ENCODE assay signal across 21 cellular contexts in the genomic region with DNA sequence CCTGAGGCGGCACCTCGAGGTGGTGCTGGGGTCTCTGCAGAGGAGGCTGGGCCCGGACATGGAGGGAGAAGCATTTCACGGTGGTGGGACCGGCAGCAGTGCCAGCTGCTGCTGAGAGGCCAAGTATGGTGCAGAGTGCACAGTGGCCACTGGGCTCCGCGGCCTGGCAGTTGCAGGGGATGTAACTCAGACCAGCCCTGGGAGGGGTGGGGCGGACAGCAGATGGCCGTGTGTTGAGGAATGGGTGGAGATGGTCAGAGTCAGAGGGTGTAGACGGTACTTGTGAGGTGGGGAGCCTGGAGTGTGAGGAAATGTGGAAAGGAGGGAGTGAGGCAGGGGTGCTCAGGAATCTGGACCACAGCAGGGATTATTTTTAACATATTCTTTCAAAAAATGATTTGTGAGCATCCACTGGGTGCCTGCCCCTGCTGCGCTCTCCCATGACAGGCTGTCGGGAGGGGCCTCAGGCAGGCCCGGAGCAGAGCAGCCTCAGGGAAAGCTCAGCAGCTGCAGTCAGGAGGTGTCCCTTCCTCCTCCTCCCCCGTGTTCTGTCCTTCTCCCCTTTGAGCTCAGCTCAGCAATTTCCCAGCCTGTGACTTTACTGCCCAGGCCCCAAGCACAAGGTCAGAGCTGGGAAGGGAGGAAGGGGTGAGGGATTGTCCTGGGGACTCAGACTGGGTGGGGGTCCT.
DNase-seq lines count a peak whose midpoint lies in the region; TF ChIP-seq lines count a peak whose summit lies in the region.
"Had no signal": no experiment of that assay in that cellular context is flagged by ENCODE, and none has a peak within 500 bp of the region (broad histone marks: within the 10 kb centered on the region; RNA-seq: fewer than 3 reads in every experiment).

No MANE protein-coding gene starts in this region.

- H2BK5ac ChIP-seq in neuronal stem cell (ENCODE audit: low read length) = no peak overlapping the region

- no peaks in the 10 kb centered on the region for H3K27me3 ChIP-seq in BLaER1 treated with 17β-estradiol and CSF1 and Interleukin-3, amounts not matched to agents 10 nM and 100 nM
- peaks cover 0 to 4% (median 0%) of the 10 kb centered on the region in 3 experiments for H3K27me3 ChIP-seq in neuronal stem cell (ENCODE audit: control insufficient read depth in 3 of 3, insufficient read depth in 3 of 3, low read depth in 1 of 3, low read length in 3 of 3)
- H3K27me3 ChIP-seq: heart right ventricle had no signal

- H3K18ac ChIP-seq in neuronal stem cell (ENCODE audit: low read length) = peak overlapping the region; percentile 67

- 0 out of 22 replicates have a peak overlapping the region, but pooled peaks of 2 of the 11 experiments have one; percentile 8 to 22 for H3K27ac ChIP-seq in BLaER1 treated with 17β-estradiol and CSF1 and Interleukin-3, amounts not matched to agents 10 nM and 100 nM
- H3K27ac ChIP-seq in neuronal stem cell (replicated peaks; ENCODE audit: low read length) = no peak overlapping the region
- H3K27ac ChIP-seq: heart right ventricle, HL-60 had no signal

- peak overlapping the region in 6 of 11 experiments; percentile 0 to 63 (median 26); a peak in 7 of 22 replicates for H3K9ac ChIP-seq in BLaER1 treated with 17β-estradiol and CSF1 and Interleukin-3, amounts not matched to agents 10 nM and 100 nM
- H3K9ac ChIP-seq in neuronal stem cell (ENCODE audit: low read depth, low read length, poor library complexity) = peak overlapping the region; percentile 30

- H3K79me1 ChIP-seq in neuronal stem cell (ENCODE audit: low read depth, low read length) = no peaks in the 10 kb centered on the region

- peak overlapping the region; percentile 85 for H2AK5ac ChIP-seq in neuronal stem cell (ENCODE audit: low read depth, low read length)

- H3K23ac ChIP-seq in neuronal stem cell (ENCODE audit: low read depth, low read length, poor library complexity) = peak overlapping the region; percentile 89

- peaks cover 27 to 86% (median 65%) of the 10 kb centered on the region in 11 experiments for H3K36me3 ChIP-seq in BLaER1 treated with 17β-estradiol and CSF1 and Interleukin-3, amounts not matched to agents 10 nM and 100 nM
- H3K36me3 ChIP-seq in neuronal stem cell (replicated peaks in 1 of 2; ENCODE audit: control insufficient read depth in 2 of 2, insufficient read depth in 2 of 2, low read length in 2 of 2) = no peaks in the 10 kb centered on the region
- H3K36me3 ChIP-seq: HAP-1, heart right ventricle had no signal

- no peak overlapping the region for H3K4me3 ChIP-seq in BLaER1 treated with 17β-estradiol and CSF1 and Interleukin-3, amounts not matched to agents 10 nM and 100 nM
- no peak overlapping the region for H3K4me3 ChIP-seq in NB4 (ENCODE audit: low read depth, low read length)
- no peak overlapping the region for H3K4me3 ChIP-seq in fibroblast of villous mesenchyme (ENCODE audit: low read depth, low read length)
- H3K4me3 ChIP-seq in neuronal stem cell (ENCODE audit: low read length in 2 of 2) = no peak overlapping the region
- H3K4me3 ChIP-seq: HAP-1, heart right ventricle, K562 had no signal

- H4K91ac ChIP-seq in neuronal stem cell (ENCODE audit: low read depth, low read length, poor library complexity) = no peak overlapping the region

- no peak overlapping the region for H2AFZ ChIP-seq in neuronal stem cell (ENCODE audit: low read length)

- H3K4ac ChIP-seq in neuronal stem cell (ENCODE audit: low read length) = no peak overlapping the region

- no peak overlapping the region for H2BK12ac ChIP-seq in neuronal stem cell (ENCODE audit: low read length)

- no CpG with 5 or more reads among the region's 14 CpGs for WGBS in neuronal stem cell (ENCODE audit: extremely low coverage in 2 of 2, insufficient read length in 2 of 2, insufficient replicate concordance in 1 of 2), 2 donors

- TF ChIP-seq POLR2A in NB4 (IDR thresholded peaks at IDR 0.05; ENCODE audit: extremely low read depth, insufficient read length) = no peak

- H2BK15ac ChIP-seq in neuronal stem cell (ENCODE audit: low read length) = peak overlapping the region; percentile 38

- TF ChIP-seq CTCF in NB4 (IDR thresholded peaks at IDR 0.05; ENCODE audit: low read depth, low read length) (no peak), fibroblast of villous mesenchyme (IDR thresholded peaks at IDR 0.05; ENCODE audit: insufficient read depth, low read depth, low read length) (no peak), GM13976 (IDR thresholded peaks at IDR 0.05; ENCODE audit: borderline replicate concordance, control extremely low read depth, extremely low read depth, insufficient read depth, missing control alignments) (no peak)

- peaks cover 21 to 62% (median 46%) of the 10 kb centered on the region in 10 experiments for H3K4me1 ChIP-seq in BLaER1 treated with 17β-estradiol and CSF1 and Interleukin-3, amounts not matched to agents 10 nM and 100 nM
- H3K4me1 ChIP-seq in neuronal stem cell (ENCODE audit: control insufficient read depth in 2 of 2, insufficient read depth in 1 of 2, low read depth in 1 of 2, low read length in 2 of 2) = peaks cover 0 to 7% of the 10 kb centered on the region in 2 donors
- H3K4me1 ChIP-seq: HAP-1 had no signal

- H4K20me1 ChIP-seq in BLaER1 treated with 17β-estradiol and CSF1 and Interleukin-3, amounts not matched to agents 10 nM and 100 nM = peaks cover 7 to 96% (median 72%) of the 10 kb centered on the region in 11 experiments; a peak in 21 of 22 replicates

- peak overlapping the region; percentile 41 for H2BK120ac ChIP-seq in neuronal stem cell (ENCODE audit: low read depth, low read length)

- H3K4me2 ChIP-seq in BLaER1 treated with 17β-estradiol and CSF1 and Interleukin-3, amounts not matched to agents 10 nM and 100 nM = peak overlapping the region; percentile 43 to 79 (median 69)
- no peak overlapping the region for H3K4me2 ChIP-seq in neuronal stem cell (ENCODE audit: insufficient read depth, low read length, poor library complexity, severe bottlenecking)

- in situ Hi-C loops in GM13976 (cut with MboI; ENCODE audit: low sequenced_read_pairs, unreplicated experiment) = no loop called here
- in situ Hi-C loops in KBM-7 (cut with MboI; ENCODE audit: low pct_unique_long_range_greater_than_20kb, low sequenced_read_pairs) = no loop called here

- peak overlapping the region; percentile 43 for H3K14ac ChIP-seq in neuronal stem cell (ENCODE audit: low read length)

- peaks cover 0 to 19% (median 5%) of the 10 kb centered on the region in 11 experiments; a peak in 6 of 22 replicates for H3K9me3 ChIP-seq in BLaER1 treated with 17β-estradiol and CSF1 and Interleukin-3, amounts not matched to agents 10 nM and 100 nM (replicated peaks in 1 of 11)
- no peaks in the 10 kb centered on the region for H3K9me3 ChIP-seq in neuronal stem cell (replicated peaks in 1 of 2; ENCODE audit: control insufficient read depth in 2 of 2, insufficient read depth in 1 of 2, low read depth in 1 of 2, low read length in 2 of 2)
- H3K9me3 ChIP-seq: HAP-1, heart right ventricle had no signal

- DNase-seq in NB4 (ENCODE audit: low read depth) = peak; percentile 18
- peak; percentile 29 for DNase-seq in fibroblast of villous mesenchyme (ENCODE audit: low read depth)
- DNase-seq in neuronal stem cell (ENCODE audit: low spot score) = no peak
- no peak for DNase-seq in T1000 (lab: John Stamatoyannopoulos, UW)
- no peak for DNase-seq in GM13976 (ENCODE audit: low spot score)
- no peak for DNase-seq in KBM-7
- DNase-seq in activated CD8-positive, alpha-beta memory T cell treated with anti-CD3 and anti-CD28 coated beads, Interleukin-2, amount 50 U/mL, for 48 hours = no peak
- DNase-seq: activated CD4-positive, alpha-beta T cell treated with anti-CD3 and anti-CD28 coated beads for 4 hours; activated gamma-delta T cell treated with Interleukin-2 at 50 U/mL for 16 hours; amygdala; cerebellar nuclear complex; effector memory CD4-positive, alpha-beta T cell; heart right ventricle; NCI-H2081; NCI-H510A; retina; SHP77 treated with DMSO at 0.1 percent for 48 hours had no signal

- no peak overlapping the region for H4K8ac ChIP-seq in neuronal stem cell (ENCODE audit: low read depth, low read length)

Comparison
In these comparisons a context has a peak if more than half of its experiments do, and no peak if none do; other contexts are left out.
1. DNase-seq: peak in NB4 (single experiment) and fibroblast of villous mesenchyme (single experiment); none in neuronal stem cell (single experiment), T1000 (single experiment), GM13976 (single experiment), KBM-7 (single experiment) and activated CD8-positive, alpha-beta memory T cell treated with anti-CD3 and anti-CD28 coated beads, Interleukin-2, amount 50 U/mL, for 48 hours (single experiment).